8 cellular contexts compared by ENCODE assay signal in genomic region chr5:149730620-149731331, GRCh38. TPM values are rescaled to one million over a fixed set of nuclear protein-coding genes. Genes with fewer than 3 reads are reported as not detected.
A peak's percentile ranks its signal among the peaks of the same experiment; 100 is the strongest.
DNase-seq lines count a peak whose midpoint lies in the region; ATAC-seq and TF ChIP-seq lines count a peak whose summit lies in the region.

No MANE protein-coding gene starts in this region.

- H3K4me1 ChIP-seq in tibial nerve: peaks cover 0 to 30% (median 0%) of the 10 kb centered on the region in 4 donors

- CTCF ChIA-PET in AG04450 (lab: Charles Lee): interaction anchor here (0.9 kb wide), 1 partner anchor 64 kb away, joined by 3 read pairs; no protein-coding TSS in a partner anchor

- TF ChIP-seq EP300 in tibial nerve (IDR thresholded peaks at IDR 0.05): no peak

- TF ChIP-seq POLR2A in tibial nerve (IDR thresholded peaks at IDR 0.05): no peak

- H3K4me3 ChIP-seq in AG04450 (ENCODE audit: low read depth, low read length): peak overlapping the region; percentile 68
- peak overlapping the region; percentile 50 to 94 (median 73) for H3K4me3 ChIP-seq in tibial nerve

- DNase-seq in AG04450 (ENCODE audit: low read depth, low spot score): no peak
- peak; percentile 75 for DNase-seq in OCI-M1 (lab: John Stamatoyannopoulos, UW)
- peak; percentile 37 for DNase-seq in activated gamma-delta T cell (lab: John Stamatoyannopoulos, UW)
- peak; percentile 23 for DNase-seq in globus pallidus (ENCODE audit: low spot score)
- DNase-seq in omental fat pad (ENCODE audit: low spot score): no peak
- DNase-seq in tibial nerve (ENCODE audit: low spot score in 2 of 2): no peak

- 1% methylated on average over 25 to 45 of the region's 62 CpGs for WGBS in tibial nerve, 2 donors

- no peak for TF ChIP-seq CTCF in AG04450 (IDR thresholded peaks at IDR 0.05; ENCODE audit: low read depth, low read length)
- TF ChIP-seq CTCF in omental fat pad (IDR thresholded peaks at IDR 0.05): no peak
- no peak for TF ChIP-seq CTCF in tibial nerve (IDR thresholded peaks at IDR 0.05)

- H3K27me3 ChIP-seq in AG04450 (ENCODE audit: control insufficient read depth, insufficient read depth, low read length) (peaks cover 37% of the 10 kb centered on the region), tibial nerve (no peaks in the 10 kb centered on the region)

- no peak overlapping the region for H3K27ac ChIP-seq in AG04450 (ENCODE audit: low read depth, low read length)
- H3K27ac ChIP-seq in tibial nerve: peak overlapping the region in 3 of 4 donors; percentile 51 to 78 (median 72)

- H3K9me3 ChIP-seq in AG04450 (ENCODE audit: control insufficient read depth, insufficient read depth, low read length) (no peaks in the 10 kb centered on the region; the same call in 1 of the 2 replicates), tibial nerve (no peaks in the 10 kb centered on the region)

- ATAC-seq in GM18511 (IDR thresholded peaks at IDR 0.05; ENCODE audit: unreplicated experiment) (peak; percentile 44), HG03025 (IDR thresholded peaks at IDR 0.05; ENCODE audit: low FRiP score, unreplicated experiment) (peak; percentile 41), omental fat pad (ENCODE audit: low FRiP score) (peak; percentile 48)

- POLR2A ChIA-PET in AG04450 (lab: Yijun Ruan, JAX): no interaction called here

- no peaks in the 10 kb centered on the region for H3K36me3 ChIP-seq in tibial nerve

RNA-seq across cellular contexts. Expression of gene PPARGC1B, which starts 0.7 kb away (rescaled TPM):
- 0.11 and 0.15 TPM in 2 replicates for polyA plus RNA-seq in AG04450 (2011; rRNA removed)
- 0.18 and 0.30 TPM in 2 replicates for polyA minus RNA-seq in AG04450 (2011; rRNA and poly(A)+ RNA removed)
- total RNA-seq in omental fat pad (10 to 100 TPM in 3 of 4 donors, 1 to 10 TPM in 1; 8.7 to 15.2 (median 12.1) TPM), tibial nerve (1 to 10 TPM; 1.7 to 7.2 (median 3.3) TPM)

Comparison
In these comparisons a context has a peak if more than half of its experiments do, and no peak if none do; other contexts are left out.
1. DNase-seq: peak in OCI-M1 (single experiment), activated gamma-delta T cell (single experiment) and globus pallidus (single experiment); none in AG04450 (single experiment), omental fat pad (single experiment) and tibial nerve (0 of 2).
2. Peak in every context shown above with its lines, with median percentiles within 50 percentile points of each other: ATAC-seq.